1 cellular context compared by ENCODE assay signal in the genomic region with DNA sequence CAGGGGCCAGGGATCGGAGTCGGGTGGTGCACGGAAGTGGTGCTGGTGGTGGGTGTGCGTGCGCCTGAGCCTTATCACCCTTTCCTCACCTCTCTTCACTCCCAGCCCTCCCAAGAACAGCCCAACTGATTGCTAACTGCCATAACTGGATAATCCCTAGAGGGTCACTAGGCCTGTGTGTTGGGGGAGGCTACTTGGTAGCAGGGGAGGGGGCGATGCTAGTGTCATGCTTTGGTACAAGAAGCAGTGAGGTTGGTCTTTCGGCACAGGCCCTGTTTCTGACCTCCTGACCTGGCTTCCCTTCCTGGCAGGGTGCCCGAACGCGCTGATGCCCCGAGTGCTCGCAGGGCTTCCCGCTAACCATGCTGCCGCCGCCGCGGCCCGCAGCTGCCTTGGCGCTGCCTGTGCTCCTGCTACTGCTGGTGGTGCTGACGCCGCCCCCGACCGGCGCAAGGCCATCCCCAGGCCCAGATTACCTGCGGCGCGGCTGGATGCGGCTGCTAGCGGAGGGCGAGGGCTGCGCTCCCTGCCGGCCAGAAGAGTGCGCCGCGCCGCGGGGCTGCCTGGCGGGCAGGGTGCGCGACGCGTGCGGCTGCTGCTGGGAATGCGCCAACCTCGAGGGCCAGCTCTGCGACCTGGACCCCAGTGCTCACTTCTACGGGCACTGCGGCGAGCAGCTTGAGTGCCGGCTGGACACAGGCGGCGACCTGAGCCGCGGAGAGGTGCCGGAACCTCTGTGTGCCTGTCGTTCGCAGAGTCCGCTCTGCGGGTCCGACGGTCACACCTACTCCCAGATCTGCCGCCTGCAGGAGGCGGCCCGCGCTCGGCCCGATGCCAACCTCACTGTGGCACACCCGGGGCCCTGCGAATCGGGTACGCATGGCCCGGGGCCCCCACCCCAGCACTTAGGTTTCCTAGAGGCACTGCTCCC.
TF ChIP-seq lines count a peak whose summit lies in the region.

No MANE protein-coding gene starts in this region.

TF ChIP-seq in HepG2, 621 proteins besides CTCF, POLR2A, EP300 and RAD21 (continued from another document and continues in another):
- TF ChIP-seq PRDM4 (CRISPR knock-in tag; IDR thresholded peaks at IDR 0.05; ENCODE audit: borderline replicate concordance) (no peak), ZNF772 (CRISPR knock-in tag; IDR thresholded peaks at IDR 0.05) (peak; percentile 96), ARNTL (CRISPR knock-in tag; IDR thresholded peaks at IDR 0.05) (peak; percentile 80), CCDC6 (CRISPR knock-in tag; IDR thresholded peaks at IDR 0.05) (peak; percentile 88), ATM (IDR thresholded peaks at IDR 0.05; ENCODE audit: borderline replicate concordance) (no peak), DDIT3 (CRISPR knock-in tag; IDR thresholded peaks at IDR 0.05) (no peak), ZNF788 (CRISPR knock-in tag; IDR thresholded peaks at IDR 0.05; ENCODE audit: borderline replicate concordance) (peak; percentile 93), NCOA5 (CRISPR knock-in tag; IDR thresholded peaks at IDR 0.05) (peak; percentile 93; the same call in 1 of the 2 replicates), ZNF441 (CRISPR knock-in tag; IDR thresholded peaks at IDR 0.05; ENCODE audit: borderline replicate concordance) (no peak; the same call in 1 of the 2 replicates), SIN3B (IDR thresholded peaks at IDR 0.05; ENCODE audit: low read length) (no peak), ZNF431 (CRISPR knock-in tag; IDR thresholded peaks at IDR 0.05; ENCODE audit: borderline replicate concordance, low read depth) (peak; percentile 92), SNAPC4 (CRISPR knock-in tag; IDR thresholded peaks at IDR 0.05) (no peak), ZNF572 (CRISPR knock-in tag; IDR thresholded peaks at IDR 0.05) (no peak), ASH2L (IDR thresholded peaks at IDR 0.05; ENCODE audit: insufficient read length, low read depth, low read length) (peak; percentile 69), STAG1 (CRISPR knock-in tag; IDR thresholded peaks at IDR 0.05) (peak; percentile 32; the same call in 1 of the 2 replicates), PITX1 (CRISPR knock-in tag; IDR thresholded peaks at IDR 0.05) (peak; percentile 52; the same call in 1 of the 2 replicates), ZNF468 (CRISPR knock-in tag; IDR thresholded peaks at IDR 0.05) (peak; percentile 63; the same call in 1 of the 2 replicates), HNF4G (IDR thresholded peaks at IDR 0.05; ENCODE audit: borderline replicate concordance, low read depth, low read length) (peak; percentile 33; the same call in 1 of the 2 replicates), HNF4G (CRISPR knock-in tag; IDR thresholded peaks at IDR 0.05; ENCODE audit: borderline replicate concordance, low read depth) (no peak), ZNF552 (CRISPR knock-in tag; IDR thresholded peaks at IDR 0.05; ENCODE audit: borderline replicate concordance) (no peak), U2AF1 (optimal IDR thresholded peaks at IDR 0.05; ENCODE audit: low read depth, low read length) (no peak), CBX1 (IDR thresholded peaks at IDR 0.05; ENCODE audit: low read depth) (peak; percentile 65), ZBTB42 (CRISPR knock-in tag; IDR thresholded peaks at IDR 0.05) (no peak; the same call in 1 of the 2 replicates), ZNF260 (CRISPR knock-in tag; IDR thresholded peaks at IDR 0.05; ENCODE audit: borderline replicate concordance, low read depth) (no peak), PBX3 (CRISPR knock-in tag; IDR thresholded peaks at IDR 0.05; ENCODE audit: borderline replicate concordance) (peak; percentile 85; the same call in 1 of the 2 replicates), ZNF510 (CRISPR knock-in tag; IDR thresholded peaks at IDR 0.05; ENCODE audit: low read depth) (no peak), ZNF142 (CRISPR knock-in tag; IDR thresholded peaks at IDR 0.05) (peak; percentile 77), IKZF1 (IDR thresholded peaks at IDR 0.05) (no peak), ZNF549 (CRISPR knock-in tag; IDR thresholded peaks at IDR 0.05) (no peak)
- TF ChIP-seq, protein P1, sequence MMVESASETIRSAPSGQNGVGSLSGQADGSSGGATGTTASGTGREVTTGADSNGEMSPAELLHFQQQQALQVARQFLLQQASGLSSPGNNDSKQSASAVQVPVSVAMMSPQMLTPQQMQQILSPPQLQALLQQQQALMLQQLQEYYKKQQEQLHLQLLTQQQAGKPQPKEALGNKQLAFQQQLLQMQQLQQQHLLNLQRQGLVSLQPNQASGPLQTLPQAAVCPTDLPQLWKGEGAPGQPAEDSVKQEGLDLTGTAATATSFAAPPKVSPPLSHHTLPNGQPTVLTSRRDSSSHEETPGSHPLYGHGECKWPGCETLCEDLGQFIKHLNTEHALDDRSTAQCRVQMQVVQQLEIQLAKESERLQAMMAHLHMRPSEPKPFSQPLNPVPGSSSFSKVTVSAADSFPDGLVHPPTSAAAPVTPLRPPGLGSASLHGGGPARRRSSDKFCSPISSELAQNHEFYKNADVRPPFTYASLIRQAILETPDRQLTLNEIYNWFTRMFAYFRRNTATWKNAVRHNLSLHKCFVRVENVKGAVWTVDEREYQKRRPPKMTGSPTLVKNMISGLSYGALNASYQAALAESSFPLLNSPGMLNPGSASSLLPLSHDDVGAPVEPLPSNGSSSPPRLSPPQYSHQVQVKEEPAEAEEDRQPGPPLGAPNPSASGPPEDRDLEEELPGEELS (CRISPR knock-in tag; IDR thresholded peaks at IDR 0.05): no peak; the same call in 1 of the 2 replicates
- TF ChIP-seq, protein P2, sequence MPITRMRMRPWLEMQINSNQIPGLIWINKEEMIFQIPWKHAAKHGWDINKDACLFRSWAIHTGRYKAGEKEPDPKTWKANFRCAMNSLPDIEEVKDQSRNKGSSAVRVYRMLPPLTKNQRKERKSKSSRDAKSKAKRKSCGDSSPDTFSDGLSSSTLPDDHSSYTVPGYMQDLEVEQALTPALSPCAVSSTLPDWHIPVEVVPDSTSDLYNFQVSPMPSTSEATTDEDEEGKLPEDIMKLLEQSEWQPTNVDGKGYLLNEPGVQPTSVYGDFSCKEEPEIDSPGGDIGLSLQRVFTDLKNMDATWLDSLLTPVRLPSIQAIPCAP (CRISPR knock-in tag; IDR thresholded peaks at IDR 0.05; ENCODE audit: low read depth): no peak
- TF ChIP-seq, protein P3, sequence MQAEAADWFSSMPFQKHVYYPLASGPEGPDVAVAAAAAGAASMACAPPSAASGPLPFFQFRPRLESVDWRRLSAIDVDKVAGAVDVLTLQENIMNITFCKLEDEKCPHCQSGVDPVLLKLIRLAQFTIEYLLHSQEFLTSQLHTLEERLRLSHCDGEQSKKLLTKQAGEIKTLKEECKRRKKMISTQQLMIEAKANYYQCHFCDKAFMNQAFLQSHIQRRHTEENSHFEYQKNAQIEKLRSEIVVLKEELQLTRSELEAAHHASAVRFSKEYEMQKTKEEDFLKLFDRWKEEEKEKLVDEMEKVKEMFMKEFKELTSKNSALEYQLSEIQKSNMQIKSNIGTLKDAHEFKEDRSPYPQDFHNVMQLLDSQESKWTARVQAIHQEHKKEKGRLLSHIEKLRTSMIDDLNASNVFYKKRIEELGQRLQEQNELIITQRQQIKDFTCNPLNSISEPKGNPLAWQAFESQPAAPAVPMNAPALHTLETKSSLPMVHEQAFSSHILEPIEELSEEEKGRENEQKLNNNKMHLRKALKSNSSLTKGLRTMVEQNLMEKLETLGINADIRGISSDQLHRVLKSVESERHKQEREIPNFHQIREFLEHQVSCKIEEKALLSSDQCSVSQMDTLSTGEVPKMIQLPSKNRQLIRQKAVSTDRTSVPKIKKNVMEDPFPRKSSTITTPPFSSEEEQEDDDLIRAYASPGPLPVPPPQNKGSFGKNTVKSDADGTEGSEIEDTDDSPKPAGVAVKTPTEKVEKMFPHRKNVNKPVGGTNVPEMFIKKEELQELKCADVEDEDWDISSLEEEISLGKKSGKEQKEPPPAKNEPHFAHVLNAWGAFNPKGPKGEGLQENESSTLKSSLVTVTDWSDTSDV (CRISPR knock-in tag; IDR thresholded peaks at IDR 0.05): peak; percentile 87
